Comparison of ENCODE assay signal across 6 cellular contexts in the genomic region with DNA sequence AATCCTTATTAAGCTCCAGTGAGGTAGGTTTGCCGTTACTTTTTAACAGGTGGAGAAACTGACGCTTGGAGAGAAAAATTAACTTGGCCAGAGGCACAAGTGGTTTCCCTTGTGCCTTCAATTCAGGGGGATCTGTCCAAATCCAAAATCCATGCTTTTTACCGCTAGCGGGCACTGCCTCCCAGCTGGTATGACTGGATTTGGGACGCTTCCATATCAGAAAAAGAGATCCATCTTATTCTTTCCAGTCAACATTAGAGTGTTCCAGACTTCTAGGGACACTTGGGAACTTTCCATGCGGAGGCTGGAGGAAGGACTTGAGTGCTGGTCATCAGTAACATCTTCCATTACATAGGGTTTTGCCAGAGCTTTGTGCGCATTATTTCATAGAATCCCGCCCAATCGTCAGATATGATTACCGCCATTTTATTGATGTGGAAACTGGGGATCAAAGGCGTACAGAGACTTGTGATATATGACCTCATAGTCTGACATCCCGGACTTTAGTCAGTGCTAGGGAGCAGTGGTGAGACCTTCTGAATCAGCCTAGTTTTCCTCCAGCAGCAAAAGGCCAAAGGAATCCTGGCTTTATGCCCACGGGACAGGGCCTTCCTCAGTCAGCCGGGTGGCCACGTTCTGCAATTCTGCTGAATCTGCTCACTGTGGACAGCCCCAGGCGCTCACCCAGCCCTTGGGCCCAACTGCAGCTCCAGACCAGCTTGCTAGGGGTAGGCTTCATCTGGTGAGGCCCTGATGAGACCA. TPM values are rescaled to one million over a fixed set of nuclear protein-coding genes. Genes with fewer than 3 reads are reported as not detected.
DNase-seq lines count a peak whose midpoint lies in the region; ATAC-seq and TF ChIP-seq lines count a peak whose summit lies in the region.

No MANE protein-coding gene starts in this region.

- peak overlapping the region; percentile 68 for H3K27ac ChIP-seq in RWPE2 (ENCODE audit: poor library complexity, severe bottlenecking)
- peak overlapping the region; percentile 93 for H3K27ac ChIP-seq in upper lobe of right lung

- no peaks in the 10 kb centered on the region for H3K27me3 ChIP-seq in RWPE2 (ENCODE audit: insufficient read depth, poor library complexity, severe bottlenecking)
- H3K27me3 ChIP-seq in upper lobe of right lung: no peaks in the 10 kb centered on the region

- H3K4me3 ChIP-seq in RWPE2 (ENCODE audit: severe bottlenecking) (no peak overlapping the region), upper lobe of right lung (no peak overlapping the region)

- peaks cover 34% of the 10 kb centered on the region for H3K4me1 ChIP-seq in RWPE2 (ENCODE audit: insufficient read depth, poor library complexity, severe bottlenecking)
- peaks cover 29% of the 10 kb centered on the region for H3K4me1 ChIP-seq in upper lobe of right lung

- H3K9me3 ChIP-seq in RWPE2 (ENCODE audit: severe bottlenecking): no peaks in the 10 kb centered on the region
- H3K9me3 ChIP-seq in upper lobe of right lung: no peaks in the 10 kb centered on the region

- DNase-seq in AG08395 (ENCODE audit: low spot score) (peak; percentile 56), RWPE2 (ENCODE audit: low spot score) (no peak), left ventricle myocardium superior (peak; percentile 58), upper lobe of right lung (no peak)

- TF ChIP-seq CTCF in RWPE2 (IDR thresholded peaks at IDR 0.05; ENCODE audit: poor library complexity, severe bottlenecking) (no peak), upper lobe of right lung (IDR thresholded peaks at IDR 0.05) (no peak)

- H3K36me3 ChIP-seq in RWPE2 (ENCODE audit: low read depth) (peaks cover 9% of the 10 kb centered on the region), upper lobe of right lung (peaks cover 6% of the 10 kb centered on the region)

- ATAC-seq in RWPE2 (ENCODE audit: low read depth) (no peak), left ventricle myocardium superior (peak; percentile 20), upper lobe of right lung (no peak), HG02588 (IDR thresholded peaks at IDR 0.05; ENCODE audit: unreplicated experiment) (no peak), HG03139 (IDR thresholded peaks at IDR 0.05; ENCODE audit: unreplicated experiment) (no peak)

- intact Hi-C loops in left ventricle myocardium superior (cut with micrococcal nuclease): no loop called here
- intact Hi-C loops in upper lobe of right lung (cut with DNase I): no loop called here

RNA-seq across cellular contexts. Expression of a gene that starts 1.1 kb away (rescaled TPM):
- total RNA-seq in left ventricle myocardium superior (20.2 TPM), upper lobe of right lung (36.2 TPM)

RNA-seq across cellular contexts. Expression of a gene that starts 45.0 kb away (rescaled TPM):
- total RNA-seq in left ventricle myocardium superior: 99.8 TPM
- 51.6 TPM for total RNA-seq in upper lobe of right lung

RNA-seq across cellular contexts. Expression of a gene that starts 55.9 kb away (rescaled TPM):
- total RNA-seq in left ventricle myocardium superior: 11.1 TPM
- total RNA-seq in upper lobe of right lung: 17.0 TPM

Comparison
In these comparisons a context has a peak if more than half of its experiments do, and no peak if none do; other contexts are left out.
1. DNase-seq: peak in AG08395 (single experiment) and left ventricle myocardium superior (single experiment); none in RWPE2 (single experiment) and upper lobe of right lung (single experiment).